8 cellular contexts compared by ENCODE assay signal in genomic region chr2:174341995-174342571, GRCh38. TPM values are rescaled to one million over a fixed set of nuclear protein-coding genes. Genes with fewer than 3 reads are reported as not detected.
DNase-seq lines count a peak whose midpoint lies in the region; ATAC-seq, FAIRE-seq and TF ChIP-seq lines count a peak whose summit lies in the region.

No MANE protein-coding gene starts in this region.

- no peak overlapping the region for H2BK5ac ChIP-seq in mesendoderm (ENCODE audit: low read length)

- no peak overlapping the region for H3K4ac ChIP-seq in mesendoderm (ENCODE audit: low read depth, low read length)

- H3K36me3 Mint-ChIP-seq in astrocyte (ENCODE audit: low read depth, unreplicated experiment) = no peaks in the 10 kb centered on the region

- H2AK5ac ChIP-seq in mesendoderm (ENCODE audit: low read length) = no peak overlapping the region

- no peak for FAIRE-seq in astrocyte (lab: Jason Lieb, UNC)

- H2BK120ac ChIP-seq in mesendoderm (ENCODE audit: low read depth, low read length) = no peak overlapping the region

- peak overlapping the region; percentile 50 for H3K4me3 Mint-ChIP-seq in astrocyte (ENCODE audit: unreplicated experiment)

- no peak overlapping the region for H2BK15ac ChIP-seq in mesendoderm (replicated peaks; ENCODE audit: low read depth)

- peak overlapping the region; percentile 77 for H3K56ac ChIP-seq in mesendoderm (ENCODE audit: low read length)

- DNase-seq in BE2C (no peak), astrocyte (ENCODE audit: low read depth) (no peak), mesendoderm (peak; percentile 26), tibial nerve (ENCODE audit: low spot score in 2 of 2) (no peak)

- H3K36me3 ChIP-seq in BE2C (no peaks in the 10 kb centered on the region), HUES6 (ENCODE audit: control insufficient read depth, insufficient read depth, low read length) (no peaks in the 10 kb centered on the region), astrocyte (ENCODE audit: insufficient read depth, low read length) (no peaks in the 10 kb centered on the region), mesendoderm (ENCODE audit: control insufficient read depth, insufficient read depth, low read length) (no peaks in the 10 kb centered on the region), tibial nerve (peaks cover 0 to 5% (median 0%) of the 10 kb centered on the region in 3 donors)

- H4K5ac ChIP-seq in mesendoderm (ENCODE audit: low read length) = no peak overlapping the region

- H3K4me3 ChIP-seq in BE2C (ENCODE audit: low read depth, low read length) (peak overlapping the region; percentile 22; the same call in 1 of the 2 replicates), HUES6 (ENCODE audit: low read depth, low read length) (peak overlapping the region; percentile 67), astrocyte (ENCODE audit: insufficient read depth, low read depth, low read length) (no peak overlapping the region), mesendoderm (ENCODE audit: low read length) (peak overlapping the region; percentile 13), tibial nerve (no peak overlapping the region)

- H3K9ac ChIP-seq in HUES6 (ENCODE audit: low read length) (no peak overlapping the region), astrocyte (ENCODE audit: low read length) (no peak overlapping the region), mesendoderm (ENCODE audit: low read length) (peak overlapping the region; percentile 46)

- no peaks in the 10 kb centered on the region for H3K79me1 ChIP-seq in mesendoderm (ENCODE audit: low read length)

- no peak for ATAC-seq in GM18517 (IDR thresholded peaks at IDR 0.05; ENCODE audit: unreplicated experiment)
- no peak for ATAC-seq in GM18861 (IDR thresholded peaks at IDR 0.05; ENCODE audit: unreplicated experiment)
- no peak for ATAC-seq in HG02798 (IDR thresholded peaks at IDR 0.05; ENCODE audit: poor library complexity, unreplicated experiment)

- peaks cover 77% of the 10 kb centered on the region for H3K27me3 ChIP-seq in BE2C
- H3K27me3 ChIP-seq in HUES6 (ENCODE audit: control insufficient read depth, insufficient read depth, low read length) = peaks cover 91% of the 10 kb centered on the region
- peaks cover 75% of the 10 kb centered on the region for H3K27me3 ChIP-seq in astrocyte (ENCODE audit: insufficient read depth, low read length)
- H3K27me3 ChIP-seq in mesendoderm (ENCODE audit: insufficient read depth, low read length, poor library complexity) = peaks cover 11% of the 10 kb centered on the region
- peaks cover 21 to 79% of the 10 kb centered on the region in 2 donors for H3K27me3 ChIP-seq in tibial nerve

- peaks cover 9% of the 10 kb centered on the region for H3K4me1 Mint-ChIP-seq in astrocyte (ENCODE audit: low read depth, unreplicated experiment)

- peaks cover 57% of the 10 kb centered on the region for H3K27me3 Mint-ChIP-seq in astrocyte (ENCODE audit: low read depth, unreplicated experiment)

- H3K4me2 ChIP-seq in astrocyte (ENCODE audit: low read length) (peak overlapping the region; percentile 70), mesendoderm (ENCODE audit: low read length) (peak overlapping the region; percentile 73)

- no peak for TF ChIP-seq EP300 in tibial nerve (IDR thresholded peaks at IDR 0.05)

- H3K9me3 ChIP-seq in BE2C (no peaks in the 10 kb centered on the region), HUES6 (ENCODE audit: control insufficient read depth, insufficient read depth, low read depth, low read length) (no peaks in the 10 kb centered on the region), astrocyte (ENCODE audit: insufficient read depth, low read depth, low read length) (no peaks in the 10 kb centered on the region), tibial nerve (no peaks in the 10 kb centered on the region)

- H3K23ac ChIP-seq in mesendoderm (ENCODE audit: low read length) = no peak overlapping the region

- TF ChIP-seq POLR2A in tibial nerve (IDR thresholded peaks at IDR 0.05) = no peak

- no CpG with 5 or more reads among the region's 47 CpGs for WGBS in mesendoderm (ENCODE audit: extremely low coverage, insufficient coverage, low lambda C conversion rate)
- 3 to 4% methylated on average over 35 of the region's 47 CpGs for WGBS in tibial nerve, 2 donors

- H2AFZ ChIP-seq in astrocyte (ENCODE audit: low read depth, low read length) = peak overlapping the region; percentile 65

- peaks cover 7% of the 10 kb centered on the region for H3K9me3 Mint-ChIP-seq in astrocyte (ENCODE audit: unreplicated experiment)

- H3K18ac ChIP-seq in mesendoderm (ENCODE audit: low read length) = peak overlapping the region; percentile 7

- no peak overlapping the region for H4K8ac ChIP-seq in mesendoderm (ENCODE audit: low read depth, low read length)

- no peaks in the 10 kb centered on the region for H3K4me1 ChIP-seq in BE2C
- peaks cover 49% of the 10 kb centered on the region for H3K4me1 ChIP-seq in HUES6 (ENCODE audit: control insufficient read depth, insufficient read depth, low read length)
- H3K4me1 ChIP-seq in astrocyte (ENCODE audit: insufficient read depth, low read length) = peaks cover 6% of the 10 kb centered on the region
- H3K4me1 ChIP-seq in mesendoderm (ENCODE audit: control insufficient read depth, low read depth, low read length) = no peaks in the 10 kb centered on the region
- peaks cover 0 to 55% (median 25%) of the 10 kb centered on the region in 4 donors for H3K4me1 ChIP-seq in tibial nerve

- no peak overlapping the region for H3K27ac Mint-ChIP-seq in astrocyte (ENCODE audit: unreplicated experiment)

- H3K79me2 ChIP-seq in astrocyte (ENCODE audit: insufficient read depth, low read length) (no peaks in the 10 kb centered on the region), mesendoderm (ENCODE audit: control insufficient read depth, insufficient read depth, low read length) (no peaks in the 10 kb centered on the region)

- H4K20me1 ChIP-seq in astrocyte (ENCODE audit: insufficient read depth, low read length) = peaks cover 20% of the 10 kb centered on the region

- TF ChIP-seq CTCF in BE2C (IDR thresholded peaks at IDR 0.05; ENCODE audit: low read depth, low read length) (no peak), astrocyte (IDR thresholded peaks at IDR 0.05; ENCODE audit: insufficient read depth, low read depth, low read length) (no peak), tibial nerve (IDR thresholded peaks at IDR 0.05) (no peak)

- H3K27ac ChIP-seq in HUES6 (ENCODE audit: low read depth, low read length) = no peak overlapping the region
- H3K27ac ChIP-seq in astrocyte (ENCODE audit: low read depth, low read length) = no peak overlapping the region
- no peak overlapping the region for H3K27ac ChIP-seq in mesendoderm (ENCODE audit: low read depth, low read length)
- H3K27ac ChIP-seq in tibial nerve = no peak overlapping the region

RNA-seq across cellular contexts. Expression of gene SP9, which starts 7.3 kb away (rescaled TPM):
- polyA plus RNA-seq in BE2C (2012; ENCODE audit: insufficient read depth, insufficient read length, low read depth) = not detected
- total RNA-seq in astrocyte = not detected in 2 replicates
- 0.08 TPM for polyA plus RNA-seq in mesendoderm (2013, experiment 1 of 2)
- polyA plus RNA-seq in mesendoderm (2013, experiment 2 of 2) = 0.15 TPM
- total RNA-seq in tibial nerve = not detected

RNA-seq across cellular contexts. Expression of gene SCRN3, which starts 53.4 kb away (rescaled TPM):
- 14.4 TPM for polyA plus RNA-seq in BE2C (2012; ENCODE audit: insufficient read depth, insufficient read length, low read depth)
- total RNA-seq in astrocyte (18.5 and 20.1 TPM in 2 replicates), tibial nerve (10 to 100 TPM; 13.5 to 32.0 (median 20.7) TPM)
- 5.0 TPM for polyA plus RNA-seq in mesendoderm (2013, experiment 1 of 2)
- 4.9 TPM for polyA plus RNA-seq in mesendoderm (2013, experiment 2 of 2)

Comparison
In these comparisons a context has a peak if more than half of its experiments do, and no peak if none do; other contexts are left out.
1. H3K4me3 ChIP-seq: peak in BE2C (single experiment), HUES6 (single experiment) and mesendoderm (single experiment); none in astrocyte (single experiment) and tibial nerve (0 of 4).